Comparison of ENCODE assay signal across 20 cellular contexts in genomic region chr15:44705981-44706380, GRCh38. TPM values are rescaled to one million over a fixed set of nuclear protein-coding genes. Genes with fewer than 3 reads are reported as not detected.
DNase-seq lines count a peak whose midpoint lies in the region; ATAC-seq, FAIRE-seq and TF ChIP-seq lines count a peak whose summit lies in the region.
"Had no signal": no experiment of that assay in that cellular context is flagged by ENCODE, and none has a peak within 500 bp of the region (broad histone marks: within the 10 kb centered on the region; RNA-seq: fewer than 3 reads in every experiment).

No MANE protein-coding gene starts in this region.

- H3K36me3 ChIP-seq in HepG2 (replicated peaks in 1 of 2; ENCODE audit: control insufficient read depth in 1 of 2, insufficient read depth in 2 of 2, low read length in 2 of 2) (no peaks in the 10 kb centered on the region), right atrium auricular region (no peaks in the 10 kb centered on the region), gastroesophageal sphincter (no peaks in the 10 kb centered on the region)

- no peak overlapping the region for H3K4me3 Mint-ChIP-seq in T-helper 17 cell
- H3K4me3 Mint-ChIP-seq: CD4-positive, alpha-beta memory T cell had no signal

- H3K4me3 ChIP-seq in HepG2 (replicated peaks in 1 of 3; ENCODE audit: insufficient read depth in 1 of 3, low read depth in 2 of 3, low read length in 3 of 3) (no peak overlapping the region), right atrium auricular region (no peak overlapping the region), gastroesophageal sphincter (no peak overlapping the region)
- H3K4me3 ChIP-seq: A549, GM23248 had no signal

- no peak overlapping the region for H3K9ac ChIP-seq in HepG2 (ENCODE audit: insufficient read depth, low read depth, low read length)
- H3K9ac ChIP-seq: GM23248 had no signal

- H3K4me1 ChIP-seq in HepG2 (ENCODE audit: insufficient read depth, low read length), result peaks cover 19% of the 10 kb centered on the region
- H3K4me1 ChIP-seq in right atrium auricular region, result no peaks in the 10 kb centered on the region
- peaks cover 0 to 7% (median 0%) of the 10 kb centered on the region in 3 donors for H3K4me1 ChIP-seq in gastroesophageal sphincter
- H3K4me1 ChIP-seq: A549 had no signal

- ATAC-seq in T-helper 17 cell, result no peak
- ATAC-seq in HepG2, result no peak
- no peak for ATAC-seq in gastroesophageal sphincter
- ATAC-seq: A549 had no signal

- H3K27me3 Mint-ChIP-seq in T-helper 17 cell, result no peaks in the 10 kb centered on the region
- H3K27me3 Mint-ChIP-seq: CD4-positive, alpha-beta memory T cell had no signal

- H3K27ac ChIP-seq in HepG2 (ENCODE audit: extremely low read length, insufficient read depth, low read length), result no peak overlapping the region
- no peak overlapping the region for H3K27ac ChIP-seq in right atrium auricular region
- no peak overlapping the region for H3K27ac ChIP-seq in gastroesophageal sphincter
- H3K27ac ChIP-seq: A549, GM23248 had no signal

- in situ Hi-C loops in HepG2 (cut with HindIII; ENCODE audit: extremely low pct_ligation_motif_present, low pct_unique_long_range_greater_than_20kb), result no loop called here

- H3K27ac Mint-ChIP-seq in T-helper 17 cell, result peak overlapping the region; percentile 45

- DNase-seq in OCI-M1 (lab: John Stamatoyannopoulos, UW) (peak; percentile 13), T-helper 17 cell (no peak), HepG2 (ENCODE audit: low spot score) (no peak), posterior cingulate gyrus (no peak), right atrium auricular region (ENCODE audit: low spot score) (no peak)
- DNase-seq: 8988T; ACHN; C1 segment of cervical spinal cord; Calu3; CD4-positive, alpha-beta memory T cell; COR-L47; DND-41; GM23248; H7; HCEC 1CT had no signal

- 0% methylated on average over 1 of the region's 1 CpG for WGBS in HepG2 (ENCODE audit: low lambda C conversion rate)
- whole genome bisulfite sequencing in gastroesophageal sphincter (ENCODE audit: low coverage in 1 of 2), 2 donors, result 60% methylated on average over 1 of the region's 1 CpG; no CpG with 5 or more reads in 1 of the 2 donors

- no peaks in the 10 kb centered on the region for H4K20me1 ChIP-seq in HepG2 (ENCODE audit: insufficient read depth, low read length)

- no peak overlapping the region for H2AFZ ChIP-seq in HepG2 (ENCODE audit: low read length)
- H2AFZ ChIP-seq: GM23248 had no signal

- intact Hi-C loops in HepG2 (cut with micrococcal nuclease; ENCODE audit: unreplicated experiment), result no loop called here
- intact Hi-C loops in posterior cingulate gyrus (cut with DNase I), result no loop called here

- peaks cover 3% of the 10 kb centered on the region for H3K36me3 Mint-ChIP-seq in T-helper 17 cell (ENCODE audit: low read depth)

- no peak for TF ChIP-seq POLR2A in HepG2 (IDR thresholded peaks at IDR 0.05; ENCODE audit: insufficient read depth in 1 of 2, low read depth in 2 of 2, low read length in 2 of 2)
- no peak for TF ChIP-seq POLR2A in gastroesophageal sphincter (IDR thresholded peaks at IDR 0.05)

- BruUV-seq in HepG2 (replicated peaks; lab: Mats Ljungman, UMichigan), result no TSS peak

- H3K9me3 ChIP-seq in T-helper 17 cell (ENCODE audit: control insufficient read depth, low read length, poor library complexity, severe bottlenecking), result no peaks in the 10 kb centered on the region
- no peaks in the 10 kb centered on the region for H3K9me3 ChIP-seq in HepG2 (ENCODE audit: low read length)
- H3K9me3 ChIP-seq in right atrium auricular region, result peaks cover 0 to 4% of the 10 kb centered on the region in 2 donors
- peaks cover 0 to 16% (median 0%) of the 10 kb centered on the region in 3 donors for H3K9me3 ChIP-seq in gastroesophageal sphincter

- no peak for FAIRE-seq in HepG2 (lab: Jason Lieb, UNC)
- FAIRE-seq: A549, G401.6, GM12892, H1 had no signal

- H3K4me2 ChIP-seq in HepG2 (ENCODE audit: low read depth, low read length), result no peak overlapping the region
- H3K4me2 ChIP-seq: A549 had no signal

- TF ChIP-seq RAD21 in HepG2 (CRISPR knock-in tag; IDR thresholded peaks at IDR 0.05), result no peak

- TF ChIP-seq CTCF in HepG2 (CRISPR knock-in tag; IDR thresholded peaks at IDR 0.05) (no peak), right atrium auricular region (IDR thresholded peaks at IDR 0.05) (no peak), gastroesophageal sphincter (IDR thresholded peaks at IDR 0.05) (no peak)

- TF ChIP-seq EP300 in HepG2 (IDR thresholded peaks at IDR 0.05; ENCODE audit: low read depth in 2 of 2, low read length in 2 of 2) (no peak), HepG2 (CRISPR knock-in tag; IDR thresholded peaks at IDR 0.05; ENCODE audit: borderline replicate concordance) (no peak), gastroesophageal sphincter (IDR thresholded peaks at IDR 0.05) (no peak)

- H3K4me1 Mint-ChIP-seq in T-helper 17 cell, result peaks cover 12% of the 10 kb centered on the region

- CTCF ChIA-PET in HepG2 (lab: Yijun Ruan, JAX; ENCODE audit: low intra/inter-chr PET ratio, low total read pairs), result no interaction called here

- no peaks in the 10 kb centered on the region for H3K79me2 ChIP-seq in HepG2 (ENCODE audit: insufficient read depth, low read length)

- H3K27me3 ChIP-seq in HepG2 (ENCODE audit: control insufficient read depth in 1 of 2, insufficient read depth in 2 of 2, low read length in 2 of 2) (no peaks in the 10 kb centered on the region; a peak in 1 of 5 replicates), right atrium auricular region (no peaks in the 10 kb centered on the region), gastroesophageal sphincter (peaks cover 3% of the 10 kb centered on the region)

- POLR2A ChIA-PET in HepG2 (lab: Yijun Ruan, JAX), result interaction anchor here (0.8 kb wide), 1 partner anchor 43 kb away, joined by 3 read pairs; the partner anchor contains the start of gene SPG11

RNA-seq across cellular contexts. Expression of gene PATL2, which starts 5.1 kb away (rescaled TPM):
- total RNA-seq in T-helper 17 cell, result 10 to 100 TPM; 24.8 to 26.7 TPM
- total RNA-seq in HepG2 (2016; rRNA removed; fragmentation: Illumina TruSeq; extraction: Trizol), result 0.15 TPM in 1 of 2 replicates, not detected in the other
- 0.30 TPM in 1 of 2 replicates, not detected in the other for total RNA-seq in HepG2 (2016; cell fraction: cytosol; rRNA removed; fragmentation: Illumina TruSeq; extraction: Trizol; ENCODE audit: low read depth)
- 0.11 and 0.30 TPM in 2 replicates for total RNA-seq in HepG2 (2016; cell fraction: insoluble cytoplasmic fraction; rRNA removed; fragmentation: Illumina TruSeq; extraction: Trizol)
- 0.14 TPM in 1 of 2 replicates, not detected in the other for total RNA-seq in HepG2 (2016; cell fraction: membrane; rRNA removed; fragmentation: Illumina TruSeq; extraction: Trizol)
- total RNA-seq in HepG2 (2016; cell fraction: nucleus; rRNA removed; fragmentation: Illumina TruSeq; extraction: Trizol), result 0.71 TPM in 1 of 2 replicates, not detected in the other
- 0.37 and 0.53 TPM in 2 replicates for polyA plus RNA-seq in HepG2 (2011; rRNA removed)
- polyA plus RNA-seq in HepG2 (2011; cell fraction: cytosol; rRNA removed), result 0.11 and 0.32 TPM in 2 replicates
- polyA plus RNA-seq in HepG2 (2011; cell fraction: nucleus; rRNA removed), result 2.6 TPM in 2 replicates
- 0.44 and 0.49 TPM in 2 replicates for polyA plus RNA-seq in HepG2 (2012)
- polyA plus RNA-seq in HepG2 (2016; cell fraction: cytosol; fragmentation: Illumina TruSeq; extraction: Trizol; ENCODE audit: low read depth), result 0.24 TPM in 1 of 2 replicates, not detected in the other
- polyA plus RNA-seq in HepG2 (2016; cell fraction: insoluble cytoplasmic fraction; fragmentation: Illumina TruSeq; extraction: Trizol; ENCODE audit: low read depth), result 0.27 TPM in 1 of 2 replicates, not detected in the other
- polyA plus RNA-seq in HepG2 (2016; cell fraction: membrane; fragmentation: Illumina TruSeq; extraction: Trizol; ENCODE audit: low read depth), result 0.09 TPM in 1 of 2 replicates, not detected in the other
- 0.56 and 1.5 TPM in 2 replicates for polyA plus RNA-seq in HepG2 (2016; cell fraction: nucleus; fragmentation: Illumina TruSeq; extraction: Trizol; ENCODE audit: insufficient read depth, low read depth)
- polyA minus RNA-seq in HepG2 (2011; rRNA and poly(A)+ RNA removed; ENCODE audit: low replicate concordance), result 1.1 TPM in 1 of 2 replicates, not detected in the other
- not detected in 2 replicates for polyA minus RNA-seq in HepG2 (2011; cell fraction: cytosol; rRNA and poly(A)+ RNA removed)
- 0.39 and 1.5 TPM in 2 replicates for polyA minus RNA-seq in HepG2 (2011; cell fraction: nucleus; rRNA and poly(A)+ RNA removed)
- total RNA-seq in right atrium auricular region, result 1 to 10 TPM in 1 of 2 donors, under 1 TPM in 1; 0.75 to 4.5 TPM
- 1 to 10 TPM in 2 of 4 donors, under 1 TPM in 1, not detected in 1; 0.81 to 1.2 (median 1.1) TPM for total RNA-seq in gastroesophageal sphincter
- total RNA-seq: GM23248 had no signal

RNA-seq across cellular contexts. Expression of gene B2M, which starts 5.3 kb away (rescaled TPM):
- total RNA-seq in T-helper 17 cell (1,000 to 10,000 TPM; 6,241 to 6,591 TPM), HepG2 (2016; rRNA removed; fragmentation: Illumina TruSeq; extraction: Trizol) (530 and 784 TPM in 2 replicates), right atrium auricular region (1,000 to 10,000 TPM; 1,354 to 2,259 TPM), gastroesophageal sphincter (1,000 to 10,000 TPM; 1,151 to 3,314 (median 1,975) TPM)
- total RNA-seq in HepG2 (2016; cell fraction: cytosol; rRNA removed; fragmentation: Illumina TruSeq; extraction: Trizol; ENCODE audit: low read depth), result 119 and 125 TPM in 2 replicates
- 505 and 836 TPM in 2 replicates for total RNA-seq in HepG2 (2016; cell fraction: insoluble cytoplasmic fraction; rRNA removed; fragmentation: Illumina TruSeq; extraction: Trizol)
- 137 and 145 TPM in 2 replicates for total RNA-seq in HepG2 (2016; cell fraction: membrane; rRNA removed; fragmentation: Illumina TruSeq; extraction: Trizol)
- total RNA-seq in HepG2 (2016; cell fraction: nucleus; rRNA removed; fragmentation: Illumina TruSeq; extraction: Trizol), result 527 and 591 TPM in 2 replicates
- 754 and 857 TPM in 2 replicates for polyA plus RNA-seq in HepG2 (2011; rRNA removed)
- 1,404 and 3,087 TPM in 2 replicates for polyA plus RNA-seq in HepG2 (2011; cell fraction: cytosol; rRNA removed)
- 194 and 300 TPM in 2 replicates for polyA plus RNA-seq in HepG2 (2011; cell fraction: nucleus; rRNA removed)
- 589 and 873 TPM in 2 replicates for polyA plus RNA-seq in HepG2 (2012)
- polyA plus RNA-seq in HepG2 (2016; cell fraction: cytosol; fragmentation: Illumina TruSeq; extraction: Trizol; ENCODE audit: low read depth), result 135 and 139 TPM in 2 replicates
- polyA plus RNA-seq in HepG2 (2016; cell fraction: insoluble cytoplasmic fraction; fragmentation: Illumina TruSeq; extraction: Trizol; ENCODE audit: low read depth), result 442 and 475 TPM in 2 replicates
- 123 and 125 TPM in 2 replicates for polyA plus RNA-seq in HepG2 (2016; cell fraction: membrane; fragmentation: Illumina TruSeq; extraction: Trizol; ENCODE audit: low read depth)
- 916 and 917 TPM in 2 replicates for polyA plus RNA-seq in HepG2 (2016; cell fraction: nucleus; fragmentation: Illumina TruSeq; extraction: Trizol; ENCODE audit: insufficient read depth, low read depth)
- polyA minus RNA-seq in HepG2 (2011; rRNA and poly(A)+ RNA removed; ENCODE audit: low replicate concordance), result 191 and 793 TPM in 2 replicates
- 308 and 333 TPM in 2 replicates for polyA minus RNA-seq in HepG2 (2011; cell fraction: cytosol; rRNA and poly(A)+ RNA removed)
- 168 and 193 TPM in 2 replicates for polyA minus RNA-seq in HepG2 (2011; cell fraction: nucleus; rRNA and poly(A)+ RNA removed)

RNA-seq across cellular contexts. Expression of gene TRIM69, which starts 30.3 kb away (rescaled TPM):
- total RNA-seq in T-helper 17 cell, result 10 to 100 TPM; 22.2 to 31.7 TPM
- 2.6 and 4.0 TPM in 2 replicates for total RNA-seq in HepG2 (2016; rRNA removed; fragmentation: Illumina TruSeq; extraction: Trizol)
- total RNA-seq in HepG2 (2016; cell fraction: cytosol; rRNA removed; fragmentation: Illumina TruSeq; extraction: Trizol; ENCODE audit: low read depth), result 2.6 and 3.3 TPM in 2 replicates
- total RNA-seq in HepG2 (2016; cell fraction: insoluble cytoplasmic fraction; rRNA removed; fragmentation: Illumina TruSeq; extraction: Trizol), result 2.7 and 3.4 TPM in 2 replicates
- total RNA-seq in HepG2 (2016; cell fraction: membrane; rRNA removed; fragmentation: Illumina TruSeq; extraction: Trizol), result 5.1 and 6.1 TPM in 2 replicates
- 2.0 TPM in 2 replicates for total RNA-seq in HepG2 (2016; cell fraction: nucleus; rRNA removed; fragmentation: Illumina TruSeq; extraction: Trizol)
- polyA plus RNA-seq in HepG2 (2011; rRNA removed), result 2.7 and 3.2 TPM in 2 replicates
- polyA plus RNA-seq in HepG2 (2011; cell fraction: cytosol; rRNA removed), result 2.1 and 2.9 TPM in 2 replicates
- polyA plus RNA-seq in HepG2 (2011; cell fraction: nucleus; rRNA removed), result 0.88 and 1.4 TPM in 2 replicates
- polyA plus RNA-seq in HepG2 (2012), result 2.3 and 2.6 TPM in 2 replicates
- polyA plus RNA-seq in HepG2 (2016; cell fraction: cytosol; fragmentation: Illumina TruSeq; extraction: Trizol; ENCODE audit: low read depth), result 2.8 and 4.0 TPM in 2 replicates
- polyA plus RNA-seq in HepG2 (2016; cell fraction: insoluble cytoplasmic fraction; fragmentation: Illumina TruSeq; extraction: Trizol; ENCODE audit: low read depth), result 5.4 and 8.8 TPM in 2 replicates
- polyA plus RNA-seq in HepG2 (2016; cell fraction: membrane; fragmentation: Illumina TruSeq; extraction: Trizol; ENCODE audit: low read depth), result 5.4 and 6.5 TPM in 2 replicates
- polyA plus RNA-seq in HepG2 (2016; cell fraction: nucleus; fragmentation: Illumina TruSeq; extraction: Trizol; ENCODE audit: insufficient read depth, low read depth), result 2.5 and 2.8 TPM in 2 replicates
- 3.3 and 13.1 TPM in 2 replicates for polyA minus RNA-seq in HepG2 (2011; rRNA and poly(A)+ RNA removed; ENCODE audit: low replicate concordance)
- polyA minus RNA-seq in HepG2 (2011; cell fraction: cytosol; rRNA and poly(A)+ RNA removed), result 2.7 and 3.2 TPM in 2 replicates
- 1.7 and 2.2 TPM in 2 replicates for polyA minus RNA-seq in HepG2 (2011; cell fraction: nucleus; rRNA and poly(A)+ RNA removed)
- 10 to 100 TPM; 28.9 to 55.1 TPM for total RNA-seq in right atrium auricular region
- 10 to 100 TPM; 22.9 to 31.1 (median 24.3) TPM for total RNA-seq in gastroesophageal sphincter

RNA-seq across cellular contexts. Expression of gene SPG11, which starts 42.5 kb away (rescaled TPM):
- total RNA-seq in T-helper 17 cell (10 to 100 TPM; 71.0 to 76.4 TPM), HepG2 (2016; rRNA removed; fragmentation: Illumina TruSeq; extraction: Trizol) (31.5 and 35.0 TPM in 2 replicates), right atrium auricular region (10 to 100 TPM; 34.2 to 40.1 TPM), gastroesophageal sphincter (10 to 100 TPM; 45.2 to 82.8 (median 55.5) TPM)
- 17.8 and 19.8 TPM in 2 replicates for total RNA-seq in HepG2 (2016; cell fraction: cytosol; rRNA removed; fragmentation: Illumina TruSeq; extraction: Trizol; ENCODE audit: low read depth)
- 35.7 and 36.6 TPM in 2 replicates for total RNA-seq in HepG2 (2016; cell fraction: insoluble cytoplasmic fraction; rRNA removed; fragmentation: Illumina TruSeq; extraction: Trizol)
- 18.9 and 19.7 TPM in 2 replicates for total RNA-seq in HepG2 (2016; cell fraction: membrane; rRNA removed; fragmentation: Illumina TruSeq; extraction: Trizol)
- 39.3 and 47.3 TPM in 2 replicates for total RNA-seq in HepG2 (2016; cell fraction: nucleus; rRNA removed; fragmentation: Illumina TruSeq; extraction: Trizol)
- polyA plus RNA-seq in HepG2 (2011; rRNA removed), result 40.7 and 44.5 TPM in 2 replicates
- polyA plus RNA-seq in HepG2 (2011; cell fraction: cytosol; rRNA removed), result 26.2 and 28.9 TPM in 2 replicates
- polyA plus RNA-seq in HepG2 (2011; cell fraction: nucleus; rRNA removed), result 52.6 and 61.8 TPM in 2 replicates
- 19.4 and 21.0 TPM in 2 replicates for polyA plus RNA-seq in HepG2 (2012)
- 1.7 and 2.1 TPM in 2 replicates for polyA plus RNA-seq in HepG2 (2016; cell fraction: cytosol; fragmentation: Illumina TruSeq; extraction: Trizol; ENCODE audit: low read depth)
- 26.2 and 26.5 TPM in 2 replicates for polyA plus RNA-seq in HepG2 (2016; cell fraction: insoluble cytoplasmic fraction; fragmentation: Illumina TruSeq; extraction: Trizol; ENCODE audit: low read depth)
- 3.5 and 4.5 TPM in 2 replicates for polyA plus RNA-seq in HepG2 (2016; cell fraction: membrane; fragmentation: Illumina TruSeq; extraction: Trizol; ENCODE audit: low read depth)
- polyA plus RNA-seq in HepG2 (2016; cell fraction: nucleus; fragmentation: Illumina TruSeq; extraction: Trizol; ENCODE audit: insufficient read depth, low read depth), result 47.3 and 52.3 TPM in 2 replicates
- 115 and 186 TPM in 2 replicates for polyA minus RNA-seq in HepG2 (2011; rRNA and poly(A)+ RNA removed; ENCODE audit: low replicate concordance)
- polyA minus RNA-seq in HepG2 (2011; cell fraction: cytosol; rRNA and poly(A)+ RNA removed), result 24.8 and 26.5 TPM in 2 replicates
- polyA minus RNA-seq in HepG2 (2011; cell fraction: nucleus; rRNA and poly(A)+ RNA removed), result 93.0 and 127 TPM in 2 replicates

Comparison
In these comparisons a context has a peak if more than half of its experiments do, and no peak if none do; other contexts are left out.
1. RNA of gene PATL2, which starts 5.1 kb away (total RNA-seq): 24.8 to 26.7 TPM in T-helper 17 cell; 0.75 to 4.5 TPM in right atrium auricular region, 0.81 to 1.2 TPM in gastroesophageal sphincter and 0.11 to 0.71 TPM in HepG2; every median in the first group is over 4 times any median in the second.